1 cellular context compared by ENCODE assay signal in genomic region chrX:109830157-109830703, GRCh38.
TF ChIP-seq lines count a peak whose summit lies in the region.

No MANE protein-coding gene starts in this region.

TF ChIP-seq in IMR-90, 13 proteins besides CTCF, POLR2A, EP300 and RAD21:
- no peak for TF ChIP-seq RCOR1 (IDR thresholded peaks at IDR 0.05; ENCODE audit: insufficient replicate concordance, low read length)
- TF ChIP-seq MXI1 (IDR thresholded peaks at IDR 0.05; ENCODE audit: borderline replicate concordance, low read depth, low read length) = no peak
- TF ChIP-seq NFE2L2 (IDR thresholded peaks at IDR 0.05; ENCODE audit: low read depth, low read length) = no peak
- TF ChIP-seq MAFK (IDR thresholded peaks at IDR 0.05; ENCODE audit: low read depth, low read length) = no peak
- no peak for TF ChIP-seq FOS (IDR thresholded peaks at IDR 0.05; ENCODE audit: low read depth, low read length)
- TF ChIP-seq CHD1 (IDR thresholded peaks at IDR 0.05; ENCODE audit: low read depth, low read length) = no peak
- no peak for TF ChIP-seq MAZ (IDR thresholded peaks at IDR 0.05; ENCODE audit: borderline replicate concordance, low read depth, low read length)
